Comparison of ENCODE assay signal across 18 cellular contexts in genomic region chr1:157359309-157360020, GRCh38.
A peak's percentile ranks its signal among the peaks of the same experiment; 100 is the strongest.
DNase-seq lines count a peak whose midpoint lies in the region; ATAC-seq and TF ChIP-seq lines count a peak whose summit lies in the region.
"Had no signal": no experiment of that assay in that cellular context is flagged by ENCODE, and none has a peak within 500 bp of the region (broad histone marks: within the 10 kb centered on the region; RNA-seq: fewer than 3 reads in every experiment).

No MANE protein-coding gene starts in this region.

- dilution Hi-C loops in mammary epithelial cell (cut with HindIII; ENCODE audit: low sequenced_read_pairs) = no loop called here

- no TSS peak for BruUV-seq in mammary epithelial cell (replicated peaks; lab: Mats Ljungman, UMichigan)

- intact Hi-C loops in CD14-positive monocyte (cut with micrococcal nuclease) (loop anchor here in 1 of 2 donors (10.0 kb wide), 1 partner anchor 165 kb away; no protein-coding TSS in a partner anchor), mammary epithelial cell (cut with micrococcal nuclease) (loop anchor here (5.0 kb wide), 1 partner anchor 182 kb away; no protein-coding TSS in a partner anchor)
- intact Hi-C loops in naive thymus-derived CD4-positive, alpha-beta T cell (cut with micrococcal nuclease) = no loop called here

- no peaks in the 10 kb centered on the region for H3K79me2 ChIP-seq in MM.1S (ENCODE audit: low read length)
- no peaks in the 10 kb centered on the region for H3K79me2 ChIP-seq in mammary epithelial cell (ENCODE audit: insufficient read depth, low read length)

- POLR2A ChIA-PET in naive thymus-derived CD4-positive, alpha-beta T cell (lab: Charles Lee) = no interaction called here

- no peaks in the 10 kb centered on the region for H3K36me3 Mint-ChIP-seq in CD14-positive monocyte
- no peaks in the 10 kb centered on the region for H3K36me3 Mint-ChIP-seq in naive thymus-derived CD4-positive, alpha-beta T cell
- H3K36me3 Mint-ChIP-seq: activated naive CD4-positive, alpha-beta T cell treated with anti-CD3 and anti-CD28 coated beads, Interleukin-2, amount 10 ng/mL, durations not matched to agents 7 days and 5 days; CD8-positive, alpha-beta T cell; IgD-negative memory B cell had no signal

- H3K9me2 ChIP-seq in MM.1S (replicated peaks; ENCODE audit: insufficient read depth, low read length) = no peaks in the 10 kb centered on the region

- no peak for DNase-seq in CD14-positive monocyte (ENCODE audit: low spot score)
- DNase-seq in MM.1S = peak; percentile 82
- peak; percentile 27 for DNase-seq in NCI-H2196 treated with DMSO at 0.1 percent for 48 hours (lab: John Stamatoyannopoulos, UW; ENCODE audit: unreplicated experiment)
- DNase-seq in mammary epithelial cell = peak; percentile 23
- DNase-seq in substantia nigra (lab: John Stamatoyannopoulos, UW) = no peak
- no peak for DNase-seq in stimulated activated naive CD4-positive, alpha-beta T cell (lab: John Stamatoyannopoulos, UW)
- DNase-seq in activated naive CD4-positive, alpha-beta T cell treated with anti-CD3 and anti-CD28 coated beads, Interleukin-2, amount 50 U/mL, for 16 hours = no peak
- DNase-seq in naive thymus-derived CD4-positive, alpha-beta T cell = no peak
- DNase-seq: activated CD4-positive, CD25-positive, alpha-beta regulatory T cell treated with anti-CD3 and anti-CD28 coated beads, Interleukin-2, amount 50 U/mL, for 72 hours; activated naive CD4-positive, alpha-beta T cell treated with anti-CD3 and anti-CD28 coated beads, Interleukin-2, amount 10 ng/mL, durations not matched to agents 7 days and 5 days; CD8-positive, alpha-beta T cell; NCI-H226; stimulated activated naive CD8-positive, alpha-beta T cell treated with anti-CD3 and anti-CD28 coated beads, Interleukin-15, Interleukin-2, amounts not matched to agents 100 U/mL and 50 U/mL, for 24 hours; T-helper 17 cell had no signal

- H3K9me3 ChIP-seq in MM.1S (replicated peaks; ENCODE audit: insufficient read depth, low read length) = no peaks in the 10 kb centered on the region
- H3K9me3 ChIP-seq in mammary epithelial cell (replicated peaks; ENCODE audit: insufficient read depth, low read length) = no peaks in the 10 kb centered on the region
- H3K9me3 ChIP-seq in naive thymus-derived CD4-positive, alpha-beta T cell (ENCODE audit: control insufficient read depth in 2 of 3, low read length in 3 of 3) = no peaks in the 10 kb centered on the region
- H3K9me3 ChIP-seq: A549, vagina had no signal

- H3K4me2 ChIP-seq in MM.1S (ENCODE audit: low read depth, low read length) (peak overlapping the region; percentile 53), mammary epithelial cell (ENCODE audit: insufficient read depth, low read depth, low read length) (no peak overlapping the region)
- H3K4me2 ChIP-seq: A549 had no signal

- peak overlapping the region in 6 of 7 donors; percentile 33 to 93 (median 62) for H3K27ac Mint-ChIP-seq in CD14-positive monocyte
- no peak overlapping the region for H3K27ac Mint-ChIP-seq in naive thymus-derived CD4-positive, alpha-beta T cell
- H3K27ac Mint-ChIP-seq: activated naive CD4-positive, alpha-beta T cell treated with anti-CD3 and anti-CD28 coated beads, Interleukin-2, amount 10 ng/mL, durations not matched to agents 7 days and 5 days; CD8-positive, alpha-beta T cell; IgD-negative memory B cell; T-helper 17 cell had no signal

- peaks cover 14% of the 10 kb centered on the region for H3K4me1 Mint-ChIP-seq in CD14-positive monocyte
- no peaks in the 10 kb centered on the region for H3K4me1 Mint-ChIP-seq in naive thymus-derived CD4-positive, alpha-beta T cell
- H3K4me1 Mint-ChIP-seq: activated naive CD4-positive, alpha-beta T cell treated with anti-CD3 and anti-CD28 coated beads, Interleukin-2, amount 10 ng/mL, durations not matched to agents 7 days and 5 days had no signal

- H3K27me3 ChIP-seq in MM.1S (replicated peaks; ENCODE audit: insufficient read depth, low read length) (no peaks in the 10 kb centered on the region), mammary epithelial cell (ENCODE audit: insufficient read depth, low read length) (peaks cover 2% of the 10 kb centered on the region)
- no peaks in the 10 kb centered on the region for H3K27me3 ChIP-seq in naive thymus-derived CD4-positive, alpha-beta T cell (ENCODE audit: control insufficient read depth in 2 of 2, insufficient read depth in 2 of 2, low read length in 2 of 2)
- H3K27me3 ChIP-seq: cardiac muscle cell, vagina had no signal

- H4K20me1 ChIP-seq in MM.1S (ENCODE audit: insufficient read depth, low read length) = no peaks in the 10 kb centered on the region
- H4K20me1 ChIP-seq in mammary epithelial cell (ENCODE audit: insufficient read depth, low read length) = no peaks in the 10 kb centered on the region

- no peaks in the 10 kb centered on the region for H3K36me3 ChIP-seq in MM.1S (replicated peaks; ENCODE audit: insufficient read depth, low read length)
- H3K36me3 ChIP-seq in mammary epithelial cell (ENCODE audit: insufficient read depth, low read length) = no peaks in the 10 kb centered on the region
- H3K36me3 ChIP-seq in naive thymus-derived CD4-positive, alpha-beta T cell (ENCODE audit: control insufficient read depth in 2 of 3, insufficient read depth in 3 of 3, low read length in 3 of 3) = no peaks in the 10 kb centered on the region
- H3K36me3 ChIP-seq: cardiac muscle cell, vagina had no signal

- H3K27me3 Mint-ChIP-seq in CD14-positive monocyte (ENCODE audit: low read depth in 3 of 3) = peaks cover 1 to 6% (median 3%) of the 10 kb centered on the region in 3 donors
- peaks cover 3 to 18% (median 10%) of the 10 kb centered on the region in 5 donors for H3K27me3 Mint-ChIP-seq in naive thymus-derived CD4-positive, alpha-beta T cell

- H2AFZ ChIP-seq in MM.1S (ENCODE audit: low read length) = peak overlapping the region; percentile 23
- H2AFZ ChIP-seq in mammary epithelial cell (ENCODE audit: low read depth, low read length) = no peak overlapping the region

- peaks cover 19% of the 10 kb centered on the region for H3F3A ChIP-seq in MM.1S (ENCODE audit: insufficient read depth, low read length)

- peak overlapping the region in 1 of 2 donors; percentile 53 for H3K4me3 Mint-ChIP-seq in CD14-positive monocyte
- no peak overlapping the region for H3K4me3 Mint-ChIP-seq in naive thymus-derived CD4-positive, alpha-beta T cell
- H3K4me3 Mint-ChIP-seq: activated naive CD4-positive, alpha-beta T cell treated with anti-CD3 and anti-CD28 coated beads, Interleukin-2, amount 10 ng/mL, durations not matched to agents 7 days and 5 days; CD8-positive, alpha-beta T cell; IgD-negative memory B cell; T-helper 17 cell had no signal

- CTCF ChIA-PET in mammary epithelial cell (lab: Charles Lee; ENCODE audit: low non-redundant PET) = no interaction called here
- CTCF ChIA-PET in naive thymus-derived CD4-positive, alpha-beta T cell (lab: Charles Lee) = no interaction called here

- H3K9ac ChIP-seq in MM.1S (ENCODE audit: low read length) = peak overlapping the region; percentile 6; the same call in 1 of the 2 replicates
- no peak overlapping the region for H3K9ac ChIP-seq in mammary epithelial cell (ENCODE audit: insufficient read depth, low read length)

- H3K4me1 ChIP-seq in MM.1S (ENCODE audit: low read length) = peaks cover 34% of the 10 kb centered on the region
- no peaks in the 10 kb centered on the region for H3K4me1 ChIP-seq in mammary epithelial cell (ENCODE audit: insufficient read depth, low read length)
- no peaks in the 10 kb centered on the region for H3K4me1 ChIP-seq in naive thymus-derived CD4-positive, alpha-beta T cell (ENCODE audit: control insufficient read depth in 2 of 2, insufficient read depth in 2 of 2, low read length in 2 of 2)
- H3K4me1 ChIP-seq: A549, vagina had no signal

- TF ChIP-seq CTCF in CD14-positive monocyte (IDR thresholded peaks at IDR 0.05) (no peak), MM.1S (IDR thresholded peaks at IDR 0.05; ENCODE audit: low read length) (no peak), mammary epithelial cell (conservative IDR thresholded peaks at IDR 0.05 in 1 of 2, IDR thresholded peaks at IDR 0.05 in 1 of 2; ENCODE audit: extremely low read depth in 1 of 2, insufficient read depth in 1 of 2, low read depth in 1 of 2, low read length in 2 of 2) (no peak)

- in situ Hi-C loops in mammary epithelial cell (cut with MboI; ENCODE audit: low sequenced_read_pairs in 2 of 2) = loop anchor here in 1 of 2 donors (10.0 kb wide), 1 partner anchor 165 kb away; no protein-coding TSS in a partner anchor

- no peaks in the 10 kb centered on the region for H3K9me3 Mint-ChIP-seq in CD14-positive monocyte
- no peaks in the 10 kb centered on the region for H3K9me3 Mint-ChIP-seq in naive thymus-derived CD4-positive, alpha-beta T cell
- H3K9me3 Mint-ChIP-seq: activated naive CD4-positive, alpha-beta T cell treated with anti-CD3 and anti-CD28 coated beads, Interleukin-2, amount 10 ng/mL, durations not matched to agents 7 days and 5 days; CD8-positive, alpha-beta T cell; IgD-negative memory B cell had no signal

- peak overlapping the region; percentile 56 for H3K27ac ChIP-seq in MM.1S (ENCODE audit: low read length)
- H3K27ac ChIP-seq in mammary epithelial cell (ENCODE audit: insufficient read depth, low read depth, low read length) = no peak overlapping the region
- no peak overlapping the region for H3K27ac ChIP-seq in substantia nigra (ENCODE audit: low read depth, low read length, poor library complexity, severe bottlenecking)
- H3K27ac ChIP-seq in naive thymus-derived CD4-positive, alpha-beta T cell (ENCODE audit: low read depth, low read length) = no peak overlapping the region
- H3K27ac ChIP-seq: A549, cardiac muscle cell, vagina had no signal

- 83% methylated on average over 4 of the region's 4 CpGs for WGBS in mammary epithelial cell (ENCODE audit: low coverage, missing lambda C conversion rate)

- H3K4me3 ChIP-seq in MM.1S (ENCODE audit: low read length) (0 out of 2 replicates have a peak overlapping the region, but pooled peaks have one; percentile 3), mammary epithelial cell (replicated peaks in 1 of 3; ENCODE audit: insufficient read depth in 1 of 3, low read depth in 2 of 3, low read length in 3 of 3) (no peak overlapping the region)
- no peak overlapping the region for H3K4me3 ChIP-seq in naive thymus-derived CD4-positive, alpha-beta T cell (ENCODE audit: low read length)
- H3K4me3 ChIP-seq: A549, cardiac muscle cell, vagina had no signal

- no peak for ATAC-seq in naive thymus-derived CD4-positive, alpha-beta T cell
- ATAC-seq: A549; CD8-positive, alpha-beta T cell; stimulated activated naive CD8-positive, alpha-beta T cell treated with anti-CD3 and anti-CD28 coated beads, Interleukin-15, Interleukin-2, amounts not matched to agents 100 U/mL and 50 U/mL, for 24 hours; T-helper 17 cell had no signal

Comparison
In these comparisons a context has a peak if more than half of its experiments do, and no peak if none do; other contexts are left out.
1. DNase-seq: peak in MM.1S (single experiment), NCI-H2196 treated with DMSO at 0.1 percent for 48 hours (single experiment) and mammary epithelial cell (single experiment); none in CD14-positive monocyte (single experiment), substantia nigra (0 of 49), stimulated activated naive CD4-positive, alpha-beta T cell (0 of 6), activated naive CD4-positive, alpha-beta T cell treated with anti-CD3 and anti-CD28 coated beads, Interleukin-2, amount 50 U/mL, for 16 hours (single experiment) and naive thymus-derived CD4-positive, alpha-beta T cell (0 of 9).
2. H3K27ac Mint-ChIP-seq: peak in CD14-positive monocyte (6 of 7); none in naive thymus-derived CD4-positive, alpha-beta T cell (0 of 9).